Comparison of ENCODE assay signal across 8 cellular contexts in genomic region chr4:189941005-189941450, GRCh38. TPM values are rescaled to one million over a fixed set of nuclear protein-coding genes. Genes with fewer than 3 reads are reported as not detected.
DNase-seq lines count a peak whose midpoint lies in the region; ATAC-seq and TF ChIP-seq lines count a peak whose summit lies in the region.

No MANE protein-coding gene starts in this region.

- H3K4me2 ChIP-seq in PC-9 = peak overlapping the region; percentile 92

- CTCF ChIA-PET in PC-9 (lab: Charles Lee) = no interaction called here

- H3F3A ChIP-seq in PC-9 (ENCODE audit: insufficient read depth, low read depth) = no peaks in the 10 kb centered on the region

- no peak for TF ChIP-seq POLR2A in esophagus squamous epithelium (IDR thresholded peaks at IDR 0.05)

- H3K27me3 ChIP-seq in PC-9 (ENCODE audit: insufficient read depth, low read depth) (no peaks in the 10 kb centered on the region), esophagus squamous epithelium (no peaks in the 10 kb centered on the region), psoas muscle (ENCODE audit: insufficient read depth in 3 of 3, low read length in 2 of 3) (no peaks in the 10 kb centered on the region)

- no peaks in the 10 kb centered on the region for H4K20me1 ChIP-seq in PC-9 (ENCODE audit: insufficient read depth)

- H3K4me1 ChIP-seq in PC-9 (replicated peaks; ENCODE audit: insufficient read depth) (no peaks in the 10 kb centered on the region), esophagus squamous epithelium (peaks cover 0 to 26% (median 10%) of the 10 kb centered on the region in 3 donors), psoas muscle (peaks cover 9% of the 10 kb centered on the region)

- H3K9me3 ChIP-seq in PC-9 (ENCODE audit: insufficient read depth, low read depth) (no peaks in the 10 kb centered on the region), esophagus squamous epithelium (no peaks in the 10 kb centered on the region), psoas muscle (no peaks in the 10 kb centered on the region)

- DNase-seq in PC-9 (no peak), esophagus squamous epithelium (lab: John Stamatoyannopoulos, UW) (no peak), psoas muscle (no peak), cortex of kidney (lab: John Stamatoyannopoulos, UW) (no peak), RKO (ENCODE audit: low spot score) (no peak), NCI-H748 (lab: John Stamatoyannopoulos, UW; ENCODE audit: unreplicated experiment) (no peak)

- H3K27ac ChIP-seq in PC-9 (peak overlapping the region; percentile 51), esophagus squamous epithelium (peak overlapping the region; percentile 90 to 95 (median 94)), psoas muscle (peak overlapping the region; percentile 85)

- H3K79me2 ChIP-seq in PC-9 (ENCODE audit: low read depth) = peaks cover 21% of the 10 kb centered on the region

- H2AFZ ChIP-seq in PC-9 = peak overlapping the region; percentile 94

- TF ChIP-seq CTCF in PC-9 (conservative IDR thresholded peaks at IDR 0.05) = no peak
- no peak for TF ChIP-seq CTCF in esophagus squamous epithelium (IDR thresholded peaks at IDR 0.05)
- no peak for TF ChIP-seq CTCF in psoas muscle (IDR thresholded peaks at IDR 0.05)

- ATAC-seq in GM18868 (IDR thresholded peaks at IDR 0.05; ENCODE audit: unreplicated experiment) (peak; percentile 40), psoas muscle (no peak), HG03442 (IDR thresholded peaks at IDR 0.05; ENCODE audit: unreplicated experiment) (no peak)

- BruUV-seq in PC-9 (replicated peaks; lab: Mats Ljungman, UMichigan) = TSS peak; percentile 80

- H3K4me3 ChIP-seq in PC-9 (peak overlapping the region; percentile 71), esophagus squamous epithelium (peak overlapping the region; percentile 77 to 99 (median 88)), psoas muscle (peak overlapping the region; percentile 76)

- intact Hi-C loops in PC-9 (cut with micrococcal nuclease; ENCODE audit: unreplicated experiment) = no loop called here
- intact Hi-C loops in esophagus squamous epithelium (cut with DNase I) = no loop called here
- intact Hi-C loops in psoas muscle (cut with DNase I) = no loop called here

- no peaks in the 10 kb centered on the region for H3K9me2 ChIP-seq in PC-9 (ENCODE audit: insufficient read depth)

- POLR2A ChIA-PET in PC-9 (lab: Charles Lee; ENCODE audit: unreplicated experiment) = no interaction called here

- no peaks in the 10 kb centered on the region for H3K36me3 ChIP-seq in PC-9 (ENCODE audit: low read depth)
- H3K36me3 ChIP-seq in esophagus squamous epithelium = peaks cover 0 to 6% (median 0%) of the 10 kb centered on the region in 3 donors
- H3K36me3 ChIP-seq in psoas muscle (ENCODE audit: insufficient read depth in 1 of 2, low read depth in 1 of 2) = peaks cover 0 to 30% of the 10 kb centered on the region in 2 donors

- 0% methylated on average over 2 to 14 of the region's 31 CpGs for WGBS in esophagus squamous epithelium, 2 donors
- WGBS in psoas muscle, 3 donors = 1 to 3% (median 2%) methylated on average over 27 to 31 of the region's 31 CpGs

RNA-seq across cellular contexts. Expression of gene FRG1, which starts 0.4 kb away (rescaled TPM):
- total RNA-seq in PC-9 (2021) = 32.5 and 34.2 TPM in 2 replicates
- total RNA-seq in esophagus squamous epithelium = 10 to 100 TPM; 29.7 to 45.5 (median 34.2) TPM
- total RNA-seq in psoas muscle = 10 to 100 TPM; 19.0 to 26.5 (median 20.0) TPM
- 10 to 100 TPM; 27.4 to 39.3 (median 31.9) TPM for polyA plus RNA-seq in psoas muscle
